ENCODE assay signal across 24 cellular contexts in the genomic region with DNA sequence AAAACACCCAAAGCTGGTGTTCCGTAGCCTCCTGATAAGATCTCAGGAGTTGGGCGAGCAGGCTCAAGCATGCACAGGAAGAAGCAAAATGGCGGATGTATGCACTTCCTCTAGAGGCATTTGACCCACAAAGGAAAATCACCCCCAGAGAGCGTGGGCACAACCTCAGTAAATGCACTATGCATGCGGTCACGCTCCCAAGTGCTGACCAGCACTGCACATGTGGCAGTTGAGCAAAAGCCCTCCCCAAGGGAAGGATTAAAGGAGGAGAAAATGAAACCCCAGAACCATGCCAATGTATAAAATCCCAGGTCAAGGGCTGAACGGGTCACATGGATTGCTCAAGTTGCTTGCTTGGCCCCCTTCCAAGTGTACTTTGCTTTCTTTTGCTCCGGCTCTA.
"Had no signal": no experiment of that assay in that cellular context is flagged by ENCODE, and none has a peak within 500 bp of the region (broad histone marks: within the 10 kb centered on the region; RNA-seq: fewer than 3 reads in every experiment).

No MANE protein-coding gene starts in this region.

- FAIRE-seq: HepG2, K562, RCC 7860 had no signal

- H3K27ac ChIP-seq: KMS-11, SJSA1, SK-N-MC had no signal

- H3K27me3 ChIP-seq: SJSA1 had no signal

- ATAC-seq: HepG2, K562 had no signal

- H3K4me3 ChIP-seq: K562, SJSA1, SK-N-MC had no signal

- H3K27me3 Mint-ChIP-seq: IgD-negative memory B cell had no signal

- H3K36me3 ChIP-seq: SJSA1 had no signal

- H3K27ac Mint-ChIP-seq: IgD-negative memory B cell had no signal

- H3K36me3 Mint-ChIP-seq: IgD-negative memory B cell had no signal

- DNase-seq: Kasumi-1, MV-4-11, NCI-H1048, NCI-H1105, NCI-H1417, NCI-H1436 treated with DMSO at 0.1 percent for 48 hours, NCI-H1694, NCI-H187 treated with DMSO at 0.1 percent for 48 hours, NCI-H2029 treated with DMSO at 0.1 percent for 48 hours, NCI-H2107, NCI-H2227 treated with DMSO at 0.1 percent for 48 hours, NCI-H524, NCI-H526 treated with DMSO at 0.1 percent for 48 hours, NCI-H748 treated with DMSO at 0.1 percent for 48 hours, Right ventricle myocardium superior, RPMI8226, SIG-M5 had no signal

- H3K4me1 ChIP-seq: SJSA1 had no signal

- H3K4me3 Mint-ChIP-seq: IgD-negative memory B cell had no signal
